In the genomic region with DNA sequence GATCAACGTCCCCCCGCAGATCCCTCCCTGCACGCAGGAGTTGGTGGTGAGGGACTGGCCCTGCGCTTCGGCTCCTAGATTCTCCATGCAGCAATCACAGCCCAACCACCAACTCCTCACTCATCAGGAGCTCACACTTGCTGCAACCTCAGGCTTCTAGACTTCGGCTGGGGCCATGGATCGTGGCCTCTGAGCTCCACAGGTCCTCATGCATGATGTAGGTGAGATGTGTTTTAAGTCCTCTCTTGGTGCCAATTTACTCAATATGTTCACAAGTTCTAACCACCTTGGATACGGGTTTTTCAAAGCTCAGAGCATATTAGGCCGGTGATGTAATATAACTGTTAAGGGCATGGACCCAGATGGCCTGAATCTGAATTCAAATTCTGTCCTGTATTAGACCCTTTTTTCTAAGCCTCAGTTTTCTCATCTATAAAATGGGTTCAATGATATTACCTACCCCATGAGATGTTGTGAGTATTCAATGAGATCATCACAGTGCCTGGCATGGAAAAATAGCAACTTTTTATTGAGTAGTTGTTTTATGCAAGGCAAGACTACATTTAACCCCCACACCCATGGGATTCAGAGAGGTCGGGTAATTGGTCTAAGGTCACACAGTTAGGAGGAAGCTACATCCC, we compare ENCODE assay signal across 1 cellular context.
TF ChIP-seq lines count a peak whose summit lies in the region.

No MANE protein-coding gene starts in this region.

TF ChIP-seq in HepG2, 621 proteins besides CTCF, POLR2A, EP300 and RAD21:
- TF ChIP-seq MEF2D (CRISPR knock-in tag; IDR thresholded peaks at IDR 0.05) = no peak
- TF ChIP-seq, protein P1, sequence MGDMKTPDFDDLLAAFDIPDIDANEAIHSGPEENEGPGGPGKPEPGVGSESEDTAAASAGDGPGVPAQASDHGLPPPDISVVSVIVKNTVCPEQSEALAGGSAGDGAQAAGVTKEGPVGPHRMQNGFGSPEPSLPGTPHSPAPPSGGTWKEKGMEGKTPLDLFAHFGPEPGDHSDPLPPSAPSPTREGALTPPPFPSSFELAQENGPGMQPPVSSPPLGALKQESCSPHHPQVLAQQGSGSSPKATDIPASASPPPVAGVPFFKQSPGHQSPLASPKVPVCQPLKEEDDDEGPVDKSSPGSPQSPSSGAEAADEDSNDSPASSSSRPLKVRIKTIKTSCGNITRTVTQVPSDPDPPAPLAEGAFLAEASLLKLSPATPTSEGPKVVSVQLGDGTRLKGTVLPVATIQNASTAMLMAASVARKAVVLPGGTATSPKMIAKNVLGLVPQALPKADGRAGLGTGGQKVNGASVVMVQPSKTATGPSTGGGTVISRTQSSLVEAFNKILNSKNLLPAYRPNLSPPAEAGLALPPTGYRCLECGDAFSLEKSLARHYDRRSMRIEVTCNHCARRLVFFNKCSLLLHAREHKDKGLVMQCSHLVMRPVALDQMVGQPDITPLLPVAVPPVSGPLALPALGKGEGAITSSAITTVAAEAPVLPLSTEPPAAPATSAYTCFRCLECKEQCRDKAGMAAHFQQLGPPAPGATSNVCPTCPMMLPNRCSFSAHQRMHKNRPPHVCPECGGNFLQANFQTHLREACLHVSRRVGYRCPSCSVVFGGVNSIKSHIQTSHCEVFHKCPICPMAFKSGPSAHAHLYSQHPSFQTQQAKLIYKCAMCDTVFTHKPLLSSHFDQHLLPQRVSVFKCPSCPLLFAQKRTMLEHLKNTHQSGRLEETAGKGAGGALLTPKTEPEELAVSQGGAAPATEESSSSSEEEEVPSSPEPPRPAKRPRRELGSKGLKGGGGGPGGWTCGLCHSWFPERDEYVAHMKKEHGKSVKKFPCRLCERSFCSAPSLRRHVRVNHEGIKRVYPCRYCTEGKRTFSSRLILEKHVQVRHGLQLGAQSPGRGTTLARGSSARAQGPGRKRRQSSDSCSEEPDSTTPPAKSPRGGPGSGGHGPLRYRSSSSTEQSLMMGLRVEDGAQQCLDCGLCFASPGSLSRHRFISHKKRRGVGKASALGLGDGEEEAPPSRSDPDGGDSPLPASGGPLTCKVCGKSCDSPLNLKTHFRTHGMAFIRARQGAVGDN (CRISPR knock-in tag; IDR thresholded peaks at IDR 0.05) = 0 out of 2 replicates have a peak, but pooled peaks have one; percentile 18
- TF ChIP-seq ZNF607 (CRISPR knock-in tag; IDR thresholded peaks at IDR 0.05; ENCODE audit: borderline replicate concordance) = 0 out of 2 replicates have a peak, but pooled peaks have one; percentile 12
- no peak for TF ChIP-seq RELA (CRISPR knock-in tag; IDR thresholded peaks at IDR 0.05)
- TF ChIP-seq, protein P2, sequence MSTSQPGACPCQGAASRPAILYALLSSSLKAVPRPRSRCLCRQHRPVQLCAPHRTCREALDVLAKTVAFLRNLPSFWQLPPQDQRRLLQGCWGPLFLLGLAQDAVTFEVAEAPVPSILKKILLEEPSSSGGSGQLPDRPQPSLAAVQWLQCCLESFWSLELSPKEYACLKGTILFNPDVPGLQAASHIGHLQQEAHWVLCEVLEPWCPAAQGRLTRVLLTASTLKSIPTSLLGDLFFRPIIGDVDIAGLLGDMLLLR (CRISPR knock-in tag; IDR thresholded peaks at IDR 0.05) = no peak
- TF ChIP-seq LCORL (IDR thresholded peaks at IDR 0.05) = no peak
- TF ChIP-seq LCORL (CRISPR knock-in tag; IDR thresholded peaks at IDR 0.05) = no peak
- TF ChIP-seq ZNF749 (CRISPR knock-in tag; IDR thresholded peaks at IDR 0.05; ENCODE audit: borderline replicate concordance) = 0 out of 2 replicates have a peak, but pooled peaks have one; percentile 49
- TF ChIP-seq SYNCRIP (IDR thresholded peaks at IDR 0.05; ENCODE audit: insufficient read depth, low read depth, low read length) = no peak
- TF ChIP-seq FIP1L1 (IDR thresholded peaks at IDR 0.05; ENCODE audit: borderline replicate concordance, insufficient read depth, low read depth, low read length) = no peak
- no peak for TF ChIP-seq TRIM24 (CRISPR knock-in tag; IDR thresholded peaks at IDR 0.05)
- no peak for TF ChIP-seq ZNF761 (CRISPR knock-in tag; conservative IDR thresholded peaks at IDR 0.05)
- no peak for TF ChIP-seq FOXC1 (CRISPR knock-in tag; IDR thresholded peaks at IDR 0.05; ENCODE audit: borderline replicate concordance)
- no peak for TF ChIP-seq PHF20 (CRISPR knock-in tag; IDR thresholded peaks at IDR 0.05)
- peak; percentile 99; the same call in 1 of the 2 replicates for TF ChIP-seq CHD4 (IDR thresholded peaks at IDR 0.05; ENCODE audit: borderline replicate concordance, low read length)
- peak; percentile 91 for TF ChIP-seq ZNF629 (CRISPR knock-in tag; conservative IDR thresholded peaks at IDR 0.05)
- TF ChIP-seq, protein P3, sequence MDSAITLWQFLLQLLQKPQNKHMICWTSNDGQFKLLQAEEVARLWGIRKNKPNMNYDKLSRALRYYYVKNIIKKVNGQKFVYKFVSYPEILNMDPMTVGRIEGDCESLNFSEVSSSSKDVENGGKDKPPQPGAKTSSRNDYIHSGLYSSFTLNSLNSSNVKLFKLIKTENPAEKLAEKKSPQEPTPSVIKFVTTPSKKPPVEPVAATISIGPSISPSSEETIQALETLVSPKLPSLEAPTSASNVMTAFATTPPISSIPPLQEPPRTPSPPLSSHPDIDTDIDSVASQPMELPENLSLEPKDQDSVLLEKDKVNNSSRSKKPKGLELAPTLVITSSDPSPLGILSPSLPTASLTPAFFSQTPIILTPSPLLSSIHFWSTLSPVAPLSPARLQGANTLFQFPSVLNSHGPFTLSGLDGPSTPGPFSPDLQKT (CRISPR knock-in tag; IDR thresholded peaks at IDR 0.05; ENCODE audit: borderline replicate concordance) = no peak
- TF ChIP-seq, protein P4, sequence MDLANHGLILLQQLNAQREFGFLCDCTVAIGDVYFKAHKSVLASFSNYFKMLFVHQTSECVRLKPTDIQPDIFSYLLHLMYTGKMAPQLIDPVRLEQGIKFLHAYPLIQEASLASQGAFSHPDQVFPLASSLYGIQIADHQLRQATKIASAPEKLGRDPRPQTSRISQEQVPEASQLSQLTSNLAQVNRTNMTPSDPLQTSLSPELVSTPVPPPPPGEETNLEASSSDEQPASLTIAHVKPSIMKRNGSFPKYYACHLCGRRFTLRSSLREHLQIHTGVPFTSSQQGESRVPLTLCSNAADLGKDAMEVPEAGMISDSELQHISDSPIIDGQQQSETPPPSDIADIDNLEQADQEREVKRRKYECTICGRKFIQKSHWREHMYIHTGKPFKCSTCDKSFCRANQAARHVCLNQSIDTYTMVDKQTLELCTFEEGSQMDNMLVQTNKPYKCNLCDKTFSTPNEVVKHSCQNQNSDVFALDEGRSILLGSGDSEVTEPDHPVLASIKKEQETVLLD (CRISPR knock-in tag; IDR thresholded peaks at IDR 0.05; ENCODE audit: low read depth) = no peak
- no peak for TF ChIP-seq ZNF547 (CRISPR knock-in tag; IDR thresholded peaks at IDR 0.05)
- no peak for TF ChIP-seq CCAR2 (optimal IDR thresholded peaks at IDR 0.05; ENCODE audit: low read depth, low read length)
- no peak for TF ChIP-seq FOXO1 (CRISPR knock-in tag; IDR thresholded peaks at IDR 0.05)
